Comparison of ENCODE assay signal across 9 cellular contexts in genomic region chr14:100486025-100486828, GRCh38.
A peak's percentile ranks its signal among the peaks of the same experiment; 100 is the strongest.
DNase-seq lines count a peak whose midpoint lies in the region; ATAC-seq, FAIRE-seq and TF ChIP-seq lines count a peak whose summit lies in the region.
"Had no signal": no experiment of that assay in that cellular context is flagged by ENCODE, and none has a peak within 500 bp of the region (broad histone marks: within the 10 kb centered on the region; RNA-seq: fewer than 3 reads in every experiment).

No MANE protein-coding gene starts in this region.

- H2AFZ ChIP-seq in mammary epithelial cell (ENCODE audit: low read depth, low read length) = no peak overlapping the region

- ATAC-seq in lower lobe of right lung (peak; percentile 41 to 68), GM18861 (IDR thresholded peaks at IDR 0.05; ENCODE audit: unreplicated experiment) (no peak)

- no peaks in the 10 kb centered on the region for H3K36me3 ChIP-seq in mammary epithelial cell (ENCODE audit: insufficient read depth, low read length)
- peaks cover 12% of the 10 kb centered on the region for H3K36me3 ChIP-seq in lower lobe of right lung

- DNase-seq in ELR (ENCODE audit: low read depth) = peak; percentile 74
- DNase-seq in H54 (ENCODE audit: insufficient read length, low spot score) = peak; percentile 56
- DNase-seq in NAMALWA (ENCODE audit: low spot score) = peak; percentile 76
- peak; percentile 65 for DNase-seq in UCSD-AML1 (lab: John Stamatoyannopoulos, UW; ENCODE audit: unreplicated experiment)
- DNase-seq in mammary epithelial cell = peak; percentile 39
- peak; percentile 60 for DNase-seq in lower lobe of right lung
- peak; percentile 15 to 34 for DNase-seq in stimulated activated CD8-positive, alpha-beta memory T cell treated with anti-CD3 and anti-CD28 coated beads, Interleukin-7, amount 100 ng/mL, for 48 hours (ENCODE audit: extremely low read depth in 1 of 2, low read depth in 1 of 2)

- no peaks in the 10 kb centered on the region for H3K4me1 ChIP-seq in mammary epithelial cell (ENCODE audit: insufficient read depth, low read length)
- H3K4me1 ChIP-seq in lower lobe of right lung = no peaks in the 10 kb centered on the region

- H3K9me3 ChIP-seq in mammary epithelial cell (replicated peaks; ENCODE audit: insufficient read depth, low read length) (no peaks in the 10 kb centered on the region), lower lobe of right lung (no peaks in the 10 kb centered on the region)

- no peak for TF ChIP-seq POLR2A in H54 (IDR thresholded peaks at IDR 0.05; ENCODE audit: low read depth, low read length)

- no peaks in the 10 kb centered on the region for H4K20me1 ChIP-seq in mammary epithelial cell (ENCODE audit: insufficient read depth, low read length)

- H3K27me3 ChIP-seq in mammary epithelial cell (ENCODE audit: insufficient read depth, low read length) = no peaks in the 10 kb centered on the region
- no peaks in the 10 kb centered on the region for H3K27me3 ChIP-seq in lower lobe of right lung (ENCODE audit: low read depth)

- dilution Hi-C loops in mammary epithelial cell (cut with HindIII; ENCODE audit: low sequenced_read_pairs) = loop anchor here (5.0 kb wide), 2 partner anchors 34 to 41 kb away; no protein-coding TSS in a partner anchor

- WGBS in mammary epithelial cell (ENCODE audit: low coverage, missing lambda C conversion rate) = 77% methylated on average over 19 of the region's 21 CpGs

- H3K79me2 ChIP-seq in mammary epithelial cell (ENCODE audit: insufficient read depth, low read length) = no peaks in the 10 kb centered on the region

- BruUV-seq in mammary epithelial cell (replicated peaks; lab: Mats Ljungman, UMichigan) = no TSS peak

- FAIRE-seq in H54 (lab: Jason Lieb, UNC) = no peak
- FAIRE-seq: TTC549 had no signal

- in situ Hi-C loops in mammary epithelial cell (cut with MboI; ENCODE audit: low sequenced_read_pairs in 2 of 2) = no loop called here

- H3K4me3 ChIP-seq in mammary epithelial cell (replicated peaks in 1 of 3; ENCODE audit: insufficient read depth in 1 of 3, low read depth in 2 of 3, low read length in 3 of 3) (no peak overlapping the region), lower lobe of right lung (no peak overlapping the region)

- no peak overlapping the region for H3K9ac ChIP-seq in mammary epithelial cell (ENCODE audit: insufficient read depth, low read length)

- no peak overlapping the region for H3K4me2 ChIP-seq in mammary epithelial cell (ENCODE audit: insufficient read depth, low read depth, low read length)

- H3K27ac ChIP-seq in mammary epithelial cell (ENCODE audit: insufficient read depth, low read depth, low read length) = no peak overlapping the region
- no peak overlapping the region for H3K27ac ChIP-seq in lower lobe of right lung

- CTCF ChIA-PET in mammary epithelial cell (lab: Charles Lee; ENCODE audit: low non-redundant PET) = no interaction called here

- TF ChIP-seq CTCF in mammary epithelial cell (conservative IDR thresholded peaks at IDR 0.05 in 1 of 2, IDR thresholded peaks at IDR 0.05 in 1 of 2; ENCODE audit: extremely low read depth in 1 of 2, insufficient read depth in 1 of 2, low read depth in 1 of 2, low read length in 2 of 2) = no peak
- no peak for TF ChIP-seq CTCF in lower lobe of right lung (IDR thresholded peaks at IDR 0.05)

- intact Hi-C loops in mammary epithelial cell (cut with micrococcal nuclease) (no loop called here), lower lobe of right lung (cut with DNase I) (no loop called here)

Comparison
In these comparisons a context has a peak if more than half of its experiments do, and no peak if none do; other contexts are left out.
1. DNase-seq: peak in every context shown above with its lines; median percentile 76 in NAMALWA; 74 in ELR; 65 in UCSD-AML1; 60 in lower lobe of right lung; 56 in H54; 39 in mammary epithelial cell; 24 in stimulated activated CD8-positive, alpha-beta memory T cell treated with anti-CD3 and anti-CD28 coated beads, Interleukin-7, amount 100 ng/mL, for 48 hours.